ENCODE assay signal across 24 cellular contexts in genomic region chr4:123379392-123379791, GRCh38.
"Had no signal": no experiment of that assay in that cellular context is flagged by ENCODE, and none has a peak within 500 bp of the region (broad histone marks: within the 10 kb centered on the region; RNA-seq: fewer than 3 reads in every experiment).

No MANE protein-coding gene starts in this region.

- H3K9me3 Mint-ChIP-seq: activated T-cell treated with anti-CD3 and anti-CD28 coated beads, Interleukin-2, amount 50 U/mL, for 4 hours; activated T-helper 2 cell treated with anti-CD3 and anti-CD28 coated beads, Interferon-gamma antibody, Interleukin-2, Interleukin-4, amounts not matched to agents 10 μg/mL and 5 μg/mL and 100 μg/mL, durations not matched to agents 14 hours and 24 hours and 36 hours had no signal

- H3K27ac ChIP-seq: coronary artery, epithelial cell of prostate, pancreas, psoas muscle, right atrium auricular region, spleen had no signal

- H3K4me3 Mint-ChIP-seq: activated CD4-positive, alpha-beta T cell treated with anti-CD3 and anti-CD28 coated beads for 36 hours; activated naive CD8-positive, alpha-beta T cell treated with anti-CD3 and anti-CD28 coated beads for 36 hours; activated T-cell treated with anti-CD3 and anti-CD28 coated beads, Interleukin-2, amount 50 U/mL, for 4 hours; nephron had no signal

- FAIRE-seq: bronchial epithelial cell, pancreas had no signal

- H3K27me3 Mint-ChIP-seq: activated naive CD8-positive, alpha-beta T cell treated with anti-CD3 and anti-CD28 coated beads for 36 hours had no signal

- H3K27me3 ChIP-seq: pancreas, right atrium auricular region, spleen had no signal

- DNase-seq: activated CD4-positive, alpha-beta T cell treated with anti-CD3 and anti-CD28 coated beads for 36 hours; activated CD4-positive, alpha-beta T cell treated with anti-CD3 and anti-CD28 coated beads, Interleukin-2, amount 50 U/mL, for 4 hours; activated CD8-positive, alpha-beta memory T cell treated with anti-CD3 and anti-CD28 coated beads, Interleukin-2, amount 50 U/mL, for 48 hours; activated naive CD4-positive, alpha-beta T cell treated with Interleukin-2 at 50 U/mL for 16 hours; activated naive CD8-positive, alpha-beta T cell treated with anti-CD3 and anti-CD28 coated beads for 36 hours; activated T-cell treated with anti-CD3 and anti-CD28 coated beads, Interleukin-2, amount 50 U/mL, for 4 hours; amygdala; cerebellar nuclear complex; foreskin melanocyte; hypothalamus; islet precursor cell; left cardiac atrium; pancreas; psoas muscle; spleen; stimulated activated CD4-positive, alpha-beta T cell treated with anti-CD3 and anti-CD28 coated beads, Interleukin-4, amount 100 ng/mL, for 1 hour; stimulated activated naive CD4-positive, alpha-beta T cell; T-helper 9 cell had no signal

- H3K4me3 ChIP-seq: coronary artery, pancreas, psoas muscle, right atrium auricular region, spleen had no signal

- H3K9me3 ChIP-seq: pancreas, psoas muscle, right atrium auricular region had no signal

- H3K4me1 Mint-ChIP-seq: activated CD4-positive, alpha-beta T cell treated with anti-CD3 and anti-CD28 coated beads for 36 hours; activated naive CD8-positive, alpha-beta T cell treated with anti-CD3 and anti-CD28 coated beads for 36 hours; nephron had no signal

- H3K27ac Mint-ChIP-seq: activated CD4-positive, alpha-beta T cell treated with anti-CD3 and anti-CD28 coated beads for 36 hours; activated naive CD8-positive, alpha-beta T cell treated with anti-CD3 and anti-CD28 coated beads for 36 hours; activated T-helper 2 cell treated with anti-CD3 and anti-CD28 coated beads, Interferon-gamma antibody, Interleukin-2, Interleukin-4, amounts not matched to agents 10 μg/mL and 5 μg/mL and 100 μg/mL, durations not matched to agents 14 hours and 24 hours and 36 hours; nephron had no signal

- H3K4me1 ChIP-seq: pancreas, psoas muscle, right atrium auricular region, spleen had no signal

- H3K36me3 ChIP-seq: pancreas, right atrium auricular region, spleen had no signal
